20 cellular contexts compared by ENCODE assay signal in the genomic region with DNA sequence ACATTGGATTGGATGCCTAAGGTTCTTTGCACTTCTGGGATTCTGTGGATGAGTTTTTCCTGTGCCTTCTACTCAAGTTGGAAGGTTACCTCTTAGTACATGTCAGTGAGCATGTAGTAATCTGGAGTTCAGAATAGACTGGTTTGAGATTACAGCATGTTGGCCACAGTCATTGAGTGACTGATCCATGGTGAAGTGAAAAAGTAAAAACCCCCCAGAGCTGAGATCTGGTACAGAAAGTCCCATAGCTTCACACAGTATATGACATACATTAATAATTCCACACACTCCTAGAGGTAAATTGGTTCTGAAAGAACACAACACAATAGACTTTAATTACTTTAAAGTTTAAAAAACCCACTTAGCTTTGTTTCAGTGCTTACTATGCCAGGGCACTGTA. TPM values are rescaled to one million over a fixed set of nuclear protein-coding genes. Genes with fewer than 3 reads are reported as not detected.
DNase-seq lines count a peak whose midpoint lies in the region; ATAC-seq and TF ChIP-seq lines count a peak whose summit lies in the region.
"Had no signal": no experiment of that assay in that cellular context is flagged by ENCODE, and none has a peak within 500 bp of the region (broad histone marks: within the 10 kb centered on the region; RNA-seq: fewer than 3 reads in every experiment).

No MANE protein-coding gene starts in this region.

- H3K4me3 Mint-ChIP-seq in activated CD8-positive, alpha-beta T cell treated with anti-CD3 and anti-CD28 coated beads for 36 hours, result no peak overlapping the region
- no peak overlapping the region for H3K4me3 Mint-ChIP-seq in activated CD8-positive, alpha-beta T cell treated with anti-CD3 and anti-CD28 coated beads, Interleukin-2, amount 10 ng/mL, durations not matched to agents 7 days and 5 days
- no peak overlapping the region for H3K4me3 Mint-ChIP-seq in stimulated activated memory B cell treated with anti-CD40 and anti-IgM and Interleukin-4, amounts not matched to agents 10 μg/mL and 1 μg/mL and 100 μg/mL, for 72 hours

- no peak overlapping the region for H3K27ac Mint-ChIP-seq in activated CD8-positive, alpha-beta T cell treated with anti-CD3 and anti-CD28 coated beads for 36 hours
- no peak overlapping the region for H3K27ac Mint-ChIP-seq in activated CD8-positive, alpha-beta T cell treated with anti-CD3 and anti-CD28 coated beads, Interleukin-2, amount 10 ng/mL, durations not matched to agents 7 days and 5 days
- peak overlapping the region; percentile 80 for H3K27ac Mint-ChIP-seq in stimulated activated memory B cell treated with anti-CD40 and anti-IgM and Interleukin-4, amounts not matched to agents 10 μg/mL and 1 μg/mL and 100 μg/mL, for 72 hours
- H3K27ac Mint-ChIP-seq: activated T-helper 2 cell treated with anti-CD3 and anti-CD28 coated beads, Interferon-gamma antibody, Interleukin-2, Interleukin-4, amounts not matched to agents 10 μg/mL and 5 μg/mL and 100 μg/mL, durations not matched to agents 14 hours and 24 hours and 36 hours had no signal

- no peak overlapping the region for H3K4me3 ChIP-seq in heart right ventricle
- H3K4me3 ChIP-seq: BLaER1, breast epithelium, mucosa of descending colon, tibial nerve had no signal

- CTCF ChIA-PET in activated CD8-positive, alpha-beta T cell treated with anti-CD3 and anti-CD28 coated beads for 36 hours (lab: Charles Lee), result no interaction called here
- CTCF ChIA-PET in activated CD8-positive, alpha-beta T cell treated with anti-CD3 and anti-CD28 coated beads, Interleukin-2, amount 10 ng/mL, durations not matched to agents 7 days and 5 days (lab: Charles Lee), result interaction anchor here (0.8 to 3.9 kb wide), 4 partner anchors 16 to 263 kb away, joined by 3 to 13 read pairs (median 3); no protein-coding TSS in a partner anchor

- POLR2A ChIA-PET in activated CD8-positive, alpha-beta T cell treated with anti-CD3 and anti-CD28 coated beads for 36 hours (lab: Charles Lee), result interaction anchor here (1.1 to 1.3 kb wide), 3 partner anchors 9 to 107 kb away, joined by 4 to 6 read pairs (median 4); no protein-coding TSS in a partner anchor
- POLR2A ChIA-PET in activated CD8-positive, alpha-beta T cell treated with anti-CD3 and anti-CD28 coated beads, Interleukin-2, amount 10 ng/mL, durations not matched to agents 7 days and 5 days (lab: Charles Lee), result no interaction called here

- H3K9me3 Mint-ChIP-seq in activated CD8-positive, alpha-beta T cell treated with anti-CD3 and anti-CD28 coated beads for 36 hours, result peaks cover 4% of the 10 kb centered on the region
- H3K9me3 Mint-ChIP-seq in activated CD8-positive, alpha-beta T cell treated with anti-CD3 and anti-CD28 coated beads, Interleukin-2, amount 10 ng/mL, durations not matched to agents 7 days and 5 days (ENCODE audit: insufficient read depth), result peaks cover 16% of the 10 kb centered on the region
- peaks cover 4% of the 10 kb centered on the region for H3K9me3 Mint-ChIP-seq in stimulated activated memory B cell treated with anti-CD40 and anti-IgM and Interleukin-4, amounts not matched to agents 10 μg/mL and 1 μg/mL and 100 μg/mL, for 72 hours

- H3K4me1 Mint-ChIP-seq in activated CD8-positive, alpha-beta T cell treated with anti-CD3 and anti-CD28 coated beads for 36 hours (ENCODE audit: low read depth), result peaks cover 15% of the 10 kb centered on the region
- peaks cover 2% of the 10 kb centered on the region for H3K4me1 Mint-ChIP-seq in activated CD8-positive, alpha-beta T cell treated with anti-CD3 and anti-CD28 coated beads, Interleukin-2, amount 10 ng/mL, durations not matched to agents 7 days and 5 days (ENCODE audit: low read depth)
- peaks cover 18% of the 10 kb centered on the region for H3K4me1 Mint-ChIP-seq in stimulated activated memory B cell treated with anti-CD40 and anti-IgM and Interleukin-4, amounts not matched to agents 10 μg/mL and 1 μg/mL and 100 μg/mL, for 72 hours

- H3K27ac ChIP-seq in heart right ventricle, result no peak overlapping the region
- H3K27ac ChIP-seq: BLaER1, breast epithelium, tibial nerve had no signal

- H3K4me1 ChIP-seq in heart right ventricle, result no peaks in the 10 kb centered on the region
- H3K4me1 ChIP-seq: BLaER1, breast epithelium, tibial nerve had no signal

- intact Hi-C loops in activated CD8-positive, alpha-beta T cell treated with anti-CD3 and anti-CD28 coated beads for 36 hours (cut with micrococcal nuclease), result no loop called here
- intact Hi-C loops in heart right ventricle (cut with DNase I), result loop anchor here in 1 of 10 donors (10.0 kb wide), 1 partner anchor 97 kb away; no protein-coding TSS in a partner anchor

- peaks cover 0 to 18% (median 0%) of the 10 kb centered on the region in 11 donors for H3K9me3 ChIP-seq in heart right ventricle
- H3K9me3 ChIP-seq: BLaER1, mucosa of descending colon had no signal

- peaks cover 0 to 9% (median 0%) of the 10 kb centered on the region in 7 donors for H3K27me3 ChIP-seq in heart right ventricle
- H3K27me3 ChIP-seq: breast epithelium had no signal

- peak; percentile 80 for ATAC-seq in activated CD8-positive, alpha-beta T cell treated with anti-CD3 and anti-CD28 coated beads for 36 hours
- no peak for ATAC-seq in activated CD8-positive, alpha-beta T cell treated with anti-CD3 and anti-CD28 coated beads, Interleukin-2, amount 10 ng/mL, durations not matched to agents 7 days and 5 days
- peak; percentile 57 for ATAC-seq in GM21528 (IDR thresholded peaks at IDR 0.05; ENCODE audit: low FRiP score, unreplicated experiment)
- ATAC-seq in HG02981 (IDR thresholded peaks at IDR 0.05; ENCODE audit: unreplicated experiment), result peak; percentile 69
- ATAC-seq in stimulated activated memory B cell treated with anti-CD40 and anti-IgM and Interleukin-4, amounts not matched to agents 10 μg/mL and 1 μg/mL and 100 μg/mL, for 72 hours, result peak; percentile 89
- no peak for ATAC-seq in heart right ventricle
- no peak for ATAC-seq in GM19328 (IDR thresholded peaks at IDR 0.05; ENCODE audit: unreplicated experiment)
- ATAC-seq: mucosa of descending colon had no signal

- H3K36me3 Mint-ChIP-seq in activated CD8-positive, alpha-beta T cell treated with anti-CD3 and anti-CD28 coated beads for 36 hours (ENCODE audit: low read depth), result peaks cover 3% of the 10 kb centered on the region
- H3K36me3 Mint-ChIP-seq in activated CD8-positive, alpha-beta T cell treated with anti-CD3 and anti-CD28 coated beads, Interleukin-2, amount 10 ng/mL, durations not matched to agents 7 days and 5 days (ENCODE audit: low read depth), result peaks cover 9% of the 10 kb centered on the region
- no peaks in the 10 kb centered on the region for H3K36me3 Mint-ChIP-seq in stimulated activated memory B cell treated with anti-CD40 and anti-IgM and Interleukin-4, amounts not matched to agents 10 μg/mL and 1 μg/mL and 100 μg/mL, for 72 hours

- DNase-seq in activated CD8-positive, alpha-beta T cell treated with anti-CD3 and anti-CD28 coated beads for 36 hours, result no peak
- DNase-seq in activated CD8-positive, alpha-beta T cell treated with anti-CD3 and anti-CD28 coated beads, Interleukin-2, amount 10 ng/mL, durations not matched to agents 7 days and 5 days, result no peak
- DNase-seq in heart right ventricle (no peak), SKM-1 treated with dmso at 0.1 percent for 144 hours (lab: John Stamatoyannopoulos, UW; ENCODE audit: unreplicated experiment) (no peak)
- DNase-seq: activated CD8-positive, alpha-beta memory T cell treated with anti-CD3 and anti-CD28 coated beads for 24 hours; dermis blood vessel endothelial cell; foreskin melanocyte; Karpas-422; mucosa of descending colon; NCI-H1105; NCI-H526; SIG-M5 had no signal

- TF ChIP-seq CTCF in activated CD8-positive, alpha-beta T cell treated with anti-CD3 and anti-CD28 coated beads for 36 hours (IDR thresholded peaks at IDR 0.05), result no peak
- no peak for TF ChIP-seq CTCF in heart right ventricle (IDR thresholded peaks at IDR 0.05)

- H3K36me3 ChIP-seq in heart right ventricle, result no peaks in the 10 kb centered on the region
- H3K36me3 ChIP-seq: BLaER1, breast epithelium, tibial nerve had no signal

- H3K27me3 Mint-ChIP-seq in activated CD8-positive, alpha-beta T cell treated with anti-CD3 and anti-CD28 coated beads for 36 hours, result no peaks in the 10 kb centered on the region
- H3K27me3 Mint-ChIP-seq in activated CD8-positive, alpha-beta T cell treated with anti-CD3 and anti-CD28 coated beads, Interleukin-2, amount 10 ng/mL, durations not matched to agents 7 days and 5 days (ENCODE audit: low read depth), result peaks cover 8% of the 10 kb centered on the region
- no peaks in the 10 kb centered on the region for H3K27me3 Mint-ChIP-seq in stimulated activated memory B cell treated with anti-CD40 and anti-IgM and Interleukin-4, amounts not matched to agents 10 μg/mL and 1 μg/mL and 100 μg/mL, for 72 hours

RNA-seq across cellular contexts. Expression of gene CCND2, which starts 11.9 kb away (rescaled TPM):
- 100 to 1,000 TPM; 617 to 639 TPM for total RNA-seq in activated CD8-positive, alpha-beta T cell treated with anti-CD3 and anti-CD28 coated beads for 36 hours
- 100 to 1,000 TPM; 572 to 592 TPM for total RNA-seq in activated CD8-positive, alpha-beta T cell treated with anti-CD3 and anti-CD28 coated beads, Interleukin-2, amount 10 ng/mL, durations not matched to agents 7 days and 5 days
- total RNA-seq in heart right ventricle, result 100 to 1,000 TPM; 176 to 515 (median 381) TPM
- polyA plus RNA-seq in heart right ventricle, result 10 to 100 TPM; 27.5 to 28.4 TPM

RNA-seq across cellular contexts. Expression of gene TIGAR, which starts 59.4 kb away (rescaled TPM):
- 1 to 10 TPM; 8.2 to 8.7 TPM for total RNA-seq in activated CD8-positive, alpha-beta T cell treated with anti-CD3 and anti-CD28 coated beads for 36 hours
- 10 to 100 TPM; 14.7 to 15.8 TPM for total RNA-seq in activated CD8-positive, alpha-beta T cell treated with anti-CD3 and anti-CD28 coated beads, Interleukin-2, amount 10 ng/mL, durations not matched to agents 7 days and 5 days
- 10 to 100 TPM; 10.9 to 15.5 (median 13.7) TPM for total RNA-seq in heart right ventricle
- polyA plus RNA-seq in heart right ventricle, result 1 to 10 TPM; 3.7 to 5.4 TPM

Comparison
In these comparisons a context has a peak if more than half of its experiments do, and no peak if none do; other contexts are left out.
1. ATAC-seq: peak in activated CD8-positive, alpha-beta T cell treated with anti-CD3 and anti-CD28 coated beads for 36 hours (single experiment), GM21528 (single experiment), HG02981 (single experiment) and stimulated activated memory B cell treated with anti-CD40 and anti-IgM and Interleukin-4, amounts not matched to agents 10 μg/mL and 1 μg/mL and 100 μg/mL, for 72 hours (single experiment); none in activated CD8-positive, alpha-beta T cell treated with anti-CD3 and anti-CD28 coated beads, Interleukin-2, amount 10 ng/mL, durations not matched to agents 7 days and 5 days (single experiment), heart right ventricle (0 of 8) and GM19328 (single experiment).